13 cellular contexts compared by ENCODE assay signal in genomic region chr7:39667354-39667923, GRCh38. TPM values are rescaled to one million over a fixed set of nuclear protein-coding genes. Genes with fewer than 3 reads are reported as not detected.
A peak's percentile ranks its signal among the peaks of the same experiment; 100 is the strongest.
DNase-seq lines count a peak whose midpoint lies in the region; FAIRE-seq and TF ChIP-seq lines count a peak whose summit lies in the region.
"Had no signal": no experiment of that assay in that cellular context is flagged by ENCODE, and none has a peak within 500 bp of the region (broad histone marks: within the 10 kb centered on the region; RNA-seq: fewer than 3 reads in every experiment).

No MANE protein-coding gene starts in this region.

- no peak for TF ChIP-seq POLR2A in GM12891 (IDR thresholded peaks at IDR 0.05; ENCODE audit: low read depth, low read length)

- no peaks in the 10 kb centered on the region for H3K9me3 ChIP-seq in fibroblast of lung (ENCODE audit: control insufficient read depth, insufficient read depth, low read depth, low read length)

- TF ChIP-seq CTCF in fibroblast of lung (conservative IDR thresholded peaks at IDR 0.05 in 1 of 2, IDR thresholded peaks at IDR 0.05 in 1 of 2; ENCODE audit: low read depth in 1 of 2, low read length in 2 of 2) (no peak), progenitor cell of endocrine pancreas (IDR thresholded peaks at IDR 0.05; ENCODE audit: unreplicated experiment) (no peak)

- H3K79me2 ChIP-seq in fibroblast of lung (ENCODE audit: control insufficient read depth, insufficient read depth, low read length) = peaks cover 20% of the 10 kb centered on the region

- H3K27ac Mint-ChIP-seq in progenitor cell of endocrine pancreas = peak overlapping the region; percentile 46
- H3K27ac Mint-ChIP-seq: activated CD8-positive, alpha-beta memory T cell treated with anti-CD3 and anti-CD28 coated beads, Interleukin-2, amount 10 ng/mL, durations not matched to agents 7 days and 5 days had no signal

- peak; percentile 26 for FAIRE-seq in GM12891 (lab: Jason Lieb, UNC)

- no peak overlapping the region for H3K4me3 Mint-ChIP-seq in progenitor cell of endocrine pancreas (ENCODE audit: low read depth)
- H3K4me3 Mint-ChIP-seq: activated CD8-positive, alpha-beta memory T cell treated with anti-CD3 and anti-CD28 coated beads, Interleukin-2, amount 10 ng/mL, durations not matched to agents 7 days and 5 days; activated naive CD8-positive, alpha-beta T cell; natural killer cell had no signal

- H3K27me3 ChIP-seq in fibroblast of lung (ENCODE audit: control insufficient read depth, insufficient read depth, low read length) = no peaks in the 10 kb centered on the region
- H3K27me3 ChIP-seq: suprapubic skin had no signal

- H3K4me1 ChIP-seq in fibroblast of lung (ENCODE audit: control insufficient read depth, extremely low read depth, insufficient read depth, low read length) = no peaks in the 10 kb centered on the region

- DNase-seq in GM12891 (ENCODE audit: insufficient read length, low spot score) (no peak), NCI-H446 (lab: John Stamatoyannopoulos, UW) (peak; percentile 86 to 94), fibroblast of lung (ENCODE audit: low read depth in 2 of 2) (peak; percentile 32 to 61), progenitor cell of endocrine pancreas (ENCODE audit: low spot score, unreplicated experiment) (no peak), HK-2 (ENCODE audit: unreplicated experiment) (no peak), NOMO-1 treated with DMSO at 0.1 percent for 48 hours (lab: John Stamatoyannopoulos, UW; ENCODE audit: unreplicated experiment) (no peak)
- no peak for DNase-seq in stimulated activated CD4-positive, alpha-beta T cell treated with anti-CD3 and anti-CD28 coated beads, Interleukin-4, amount 100 ng/mL, for 24 hours
- DNase-seq: activated CD8-positive, alpha-beta memory T cell treated with anti-CD3 and anti-CD28 coated beads, Interleukin-2, amount 10 ng/mL, durations not matched to agents 7 days and 5 days; natural killer cell; NCI-H146 had no signal

- no peaks in the 10 kb centered on the region for H4K20me1 ChIP-seq in fibroblast of lung (ENCODE audit: control insufficient read depth, extremely low read depth, insufficient read depth, low read length)

- H3K27ac ChIP-seq in fibroblast of lung (ENCODE audit: insufficient read depth, low read length) = no peak overlapping the region
- H3K27ac ChIP-seq: skin epidermis, suprapubic skin had no signal

- no peaks in the 10 kb centered on the region for H3K36me3 ChIP-seq in fibroblast of lung (ENCODE audit: control insufficient read depth, insufficient read depth, low read length)
- H3K36me3 ChIP-seq: suprapubic skin had no signal

- peaks cover 8% of the 10 kb centered on the region for H3K9me3 Mint-ChIP-seq in progenitor cell of endocrine pancreas (ENCODE audit: low read depth)
- H3K9me3 Mint-ChIP-seq: natural killer cell had no signal

- no peak overlapping the region for H2AFZ ChIP-seq in fibroblast of lung (ENCODE audit: low read length)

- no peak overlapping the region for H3K9ac ChIP-seq in fibroblast of lung (ENCODE audit: insufficient read depth, low read length)

- peaks cover 9% of the 10 kb centered on the region for H3K36me3 Mint-ChIP-seq in progenitor cell of endocrine pancreas (ENCODE audit: insufficient read depth)
- H3K36me3 Mint-ChIP-seq: natural killer cell had no signal

- H3K4me3 ChIP-seq in fibroblast of lung (replicated peaks in 1 of 4; ENCODE audit: control extremely low read depth in 1 of 4, insufficient read depth in 1 of 4, low read depth in 3 of 4, low read length in 4 of 4) = no peak overlapping the region
- H3K4me3 ChIP-seq: skin epidermis, suprapubic skin had no signal

- no peaks in the 10 kb centered on the region for H3K27me3 Mint-ChIP-seq in progenitor cell of endocrine pancreas
- H3K27me3 Mint-ChIP-seq: activated CD8-positive, alpha-beta memory T cell treated with anti-CD3 and anti-CD28 coated beads, Interleukin-2, amount 10 ng/mL, durations not matched to agents 7 days and 5 days; activated naive CD8-positive, alpha-beta T cell had no signal

- H3K4me2 ChIP-seq in fibroblast of lung (ENCODE audit: extremely low read depth, insufficient read depth, low read length) = no peak overlapping the region

- H3K4me1 Mint-ChIP-seq in progenitor cell of endocrine pancreas (ENCODE audit: low read depth) = peaks cover 2% of the 10 kb centered on the region
- H3K4me1 Mint-ChIP-seq: activated CD8-positive, alpha-beta memory T cell treated with anti-CD3 and anti-CD28 coated beads, Interleukin-2, amount 10 ng/mL, durations not matched to agents 7 days and 5 days had no signal

TF ChIP-seq in GM12891, 5 proteins besides CTCF, POLR2A, EP300 and RAD21:
- TF ChIP-seq PAX5 (IDR thresholded peaks at IDR 0.05; ENCODE audit: insufficient read depth, low read length, severe bottlenecking) (no peak), TAF1 (IDR thresholded peaks at IDR 0.05; ENCODE audit: low read depth, low read length) (no peak), SPI1 (IDR thresholded peaks at IDR 0.05; ENCODE audit: low read depth, low read length) (no peak), POLR2AphosphoS5 (IDR thresholded peaks at IDR 0.05; ENCODE audit: low read depth, low read length) (no peak), POU2F2 (IDR thresholded peaks at IDR 0.05; ENCODE audit: low read depth, low read length) (no peak)

RNA-seq across cellular contexts. Expression of gene RALA, which starts 44.1 kb away (rescaled TPM):
- 16.3 TPM for polyA plus RNA-seq in GM12891 (2012; ENCODE audit: low read depth, missing spikeins)
- total RNA-seq in fibroblast of lung (43.9 and 50.9 TPM in 2 replicates), progenitor cell of endocrine pancreas (39.6 and 42.4 TPM in 2 replicates)
- 46.1 and 53.2 TPM in 2 replicates for polyA plus RNA-seq in fibroblast of lung
- polyA plus RNA-seq in fibroblast of lung (2012) = 50.2 and 63.4 TPM in 2 replicates
- 9.6 and 11.4 TPM in 2 replicates for polyA minus RNA-seq in fibroblast of lung (ENCODE audit: low replicate concordance)

Comparison
In these comparisons a context has a peak if more than half of its experiments do, and no peak if none do; other contexts are left out.
1. DNase-seq: peak in NCI-H446 (2 of 2) and fibroblast of lung (2 of 2); none in GM12891 (single experiment), progenitor cell of endocrine pancreas (single experiment), HK-2 (single experiment), stimulated activated CD4-positive, alpha-beta T cell treated with anti-CD3 and anti-CD28 coated beads, Interleukin-4, amount 100 ng/mL, for 24 hours (single experiment) and NOMO-1 treated with DMSO at 0.1 percent for 48 hours (single experiment).